In the genomic region with DNA sequence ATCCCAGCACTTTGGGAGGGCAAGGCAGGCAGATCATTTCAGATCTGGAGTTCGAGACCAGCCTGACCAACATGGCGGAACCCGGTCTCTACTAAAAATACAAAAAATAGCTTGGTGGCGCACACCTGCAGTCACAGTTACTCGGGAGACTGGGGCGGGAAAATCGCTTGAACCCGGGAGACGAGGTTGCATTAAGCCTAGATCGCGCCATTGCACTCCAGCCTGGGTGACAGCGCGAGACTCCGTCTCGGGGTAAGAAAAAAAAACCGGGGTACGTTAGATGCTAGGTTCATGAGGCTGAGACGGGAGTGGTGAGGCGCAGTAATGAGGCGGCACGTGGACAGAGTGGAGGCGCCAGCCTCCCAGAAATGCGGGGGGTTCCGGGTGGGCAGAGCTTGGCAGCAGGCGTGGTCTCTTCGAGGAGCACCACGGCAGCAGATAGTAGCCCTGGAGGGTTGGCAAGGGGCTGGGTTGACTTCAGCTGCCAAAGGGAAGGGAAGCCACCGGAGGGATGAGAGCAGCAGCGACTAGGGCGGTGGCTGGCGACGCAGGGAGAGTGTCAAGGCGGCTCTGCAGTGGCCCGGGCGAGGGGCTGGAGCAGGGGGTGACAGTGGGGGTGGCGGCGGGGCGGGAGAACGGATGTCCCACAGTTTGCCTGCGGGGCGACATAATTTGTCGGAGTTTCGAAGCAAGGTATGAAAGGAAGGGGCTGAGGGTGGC, we compare ENCODE assay signal across 9 cellular contexts. TPM values are rescaled to one million over a fixed set of nuclear protein-coding genes. Genes with fewer than 3 reads are reported as not detected.
DNase-seq lines count a peak whose midpoint lies in the region; ATAC-seq and TF ChIP-seq lines count a peak whose summit lies in the region.
"Had no signal": no experiment of that assay in that cellular context is flagged by ENCODE, and none has a peak within 500 bp of the region (broad histone marks: within the 10 kb centered on the region; RNA-seq: fewer than 3 reads in every experiment).

No MANE protein-coding gene starts in this region.

- H3K27me3 ChIP-seq in brain microvascular endothelial cell (replicated peaks) (no peaks in the 10 kb centered on the region), mesenchymal stem cell (ENCODE audit: control insufficient read depth in 1 of 2, insufficient read depth in 1 of 2, low read length in 2 of 2) (no peaks in the 10 kb centered on the region), aorta (ENCODE audit: control insufficient read depth in 1 of 2, insufficient read depth in 2 of 2, low read length in 1 of 2) (no peaks in the 10 kb centered on the region)

- 54% methylated on average over 43 of the region's 43 CpGs for WGBS in mesenchymal stem cell
- 39 to 42% methylated on average over 43 of the region's 43 CpGs for WGBS in aorta, 2 donors

- no peak overlapping the region for H3K23ac ChIP-seq in mesenchymal stem cell (ENCODE audit: low read length in 2 of 2)

- in situ Hi-C loops in brain microvascular endothelial cell (cut with HindIII; ENCODE audit: low pct_ligation_motif_present, low sequenced_read_pairs): no loop called here

- H3K9me3 ChIP-seq in mesenchymal stem cell (ENCODE audit: control insufficient read depth, low read length) (no peaks in the 10 kb centered on the region), aorta (ENCODE audit: control insufficient read depth, low read length) (no peaks in the 10 kb centered on the region)

- no peak overlapping the region for H2AK5ac ChIP-seq in mesenchymal stem cell (ENCODE audit: low read length, severe bottlenecking)

- peak overlapping the region; percentile 74 for H3K27ac ChIP-seq in brain microvascular endothelial cell
- H3K27ac ChIP-seq in mesenchymal stem cell (ENCODE audit: low read length, poor library complexity, severe bottlenecking): no peak overlapping the region
- no peak overlapping the region for H3K27ac ChIP-seq in aorta (ENCODE audit: low read depth in 1 of 2, low read length in 2 of 2)

- intact Hi-C loops in aorta (cut with DNase I): no loop called here

- no peak for ATAC-seq in aorta (ENCODE audit: low FRiP score)
- no peak for ATAC-seq in HG03175 (IDR thresholded peaks at IDR 0.05; ENCODE audit: unreplicated experiment)

- no peak overlapping the region for H3K14ac ChIP-seq in mesenchymal stem cell (ENCODE audit: low read length in 2 of 2)

- peak overlapping the region; percentile 80 for H4K91ac ChIP-seq in mesenchymal stem cell (ENCODE audit: low read length)

- no peak overlapping the region for H2BK120ac ChIP-seq in mesenchymal stem cell (ENCODE audit: low read depth, low read length)

- peak overlapping the region; percentile 93 for H3K4me2 ChIP-seq in mesenchymal stem cell (ENCODE audit: low read length, poor library complexity, severe bottlenecking)

- peak overlapping the region; percentile 66 for H2AFZ ChIP-seq in mesenchymal stem cell (ENCODE audit: low read depth, low read length)

- DNase-seq in stimulated activated CD4-positive, alpha-beta T cell treated with anti-CD3 and anti-CD28 coated beads, Interleukin-2, amount 100 ng/mL, for 24 hours: peak; percentile 30 to 31
- no peak for DNase-seq in stimulated activated CD4-positive, alpha-beta T cell treated with anti-CD3 and anti-CD28 coated beads, Interleukin-4, amount 100 ng/mL, for 1 hour
- DNase-seq in brain microvascular endothelial cell: no peak
- DNase-seq in mesenchymal stem cell: no peak
- DNase-seq in aorta: no peak
- DNase-seq in NCI-H2029 treated with DMSO at 0.1 percent for 48 hours (lab: John Stamatoyannopoulos, UW): no peak
- DNase-seq in NCI-H446 (lab: John Stamatoyannopoulos, UW): no peak

- H2BK5ac ChIP-seq in mesenchymal stem cell (ENCODE audit: low read depth, low read length, poor library complexity, severe bottlenecking): no peak overlapping the region

- peaks cover 23% of the 10 kb centered on the region for H3K4me1 ChIP-seq in mesenchymal stem cell (ENCODE audit: control insufficient read depth, insufficient read depth, low read depth, low read length)
- H3K4me1 ChIP-seq in aorta (ENCODE audit: control insufficient read depth in 1 of 2, insufficient read depth in 2 of 2, low read length in 2 of 2): no peaks in the 10 kb centered on the region

- peak overlapping the region; percentile 72 to 98 for H3K4ac ChIP-seq in mesenchymal stem cell (ENCODE audit: low read depth in 1 of 2, low read length in 2 of 2)

- H3K36me3 ChIP-seq in brain microvascular endothelial cell (replicated peaks) (peaks cover 28% of the 10 kb centered on the region), mesenchymal stem cell (ENCODE audit: control insufficient read depth in 1 of 2, insufficient read depth in 2 of 2, low read depth in 1 of 2, low read length in 2 of 2) (peaks cover 39 to 47% of the 10 kb centered on the region in 2 experiments), aorta (ENCODE audit: control insufficient read depth in 1 of 2, insufficient read depth in 2 of 2, low read length in 1 of 2) (no peaks in the 10 kb centered on the region)

- TF ChIP-seq CTCF in brain microvascular endothelial cell (IDR thresholded peaks at IDR 0.05; ENCODE audit: low read depth, low read length, missing control alignments): no peak

- H3K4me3 ChIP-seq in brain microvascular endothelial cell (ENCODE audit: low read depth, low read length) (peak overlapping the region; percentile 83), mesenchymal stem cell (ENCODE audit: insufficient read depth in 1 of 2, low read depth in 1 of 2, low read length in 2 of 2) (peak overlapping the region; percentile 91 to 95), aorta (ENCODE audit: low read length in 2 of 2) (peak overlapping the region; percentile 61 to 78)

- peak overlapping the region in 1 of 2 experiments; percentile 98 for H3K18ac ChIP-seq in mesenchymal stem cell (ENCODE audit: low read depth in 1 of 2, low read length in 2 of 2)

- H3K9ac ChIP-seq in mesenchymal stem cell (ENCODE audit: low read length): peak overlapping the region; percentile 94

- H2BK12ac ChIP-seq in mesenchymal stem cell (ENCODE audit: low read length in 2 of 2): no peak overlapping the region

- H3K79me1 ChIP-seq in mesenchymal stem cell (replicated peaks; ENCODE audit: low read length, poor library complexity, severe bottlenecking): peaks cover 13% of the 10 kb centered on the region

- no peak overlapping the region for H2BK15ac ChIP-seq in mesenchymal stem cell (ENCODE audit: low read depth, poor library complexity, severe bottlenecking)

- peak overlapping the region; percentile 100 for H4K8ac ChIP-seq in mesenchymal stem cell (ENCODE audit: low read length)

RNA-seq across cellular contexts. Expression of gene MRPL20, which starts 0.8 kb away (rescaled TPM):
- 152 TPM for polyA plus RNA-seq in mesenchymal stem cell (2013, experiment 1 of 2)
- 152 TPM for polyA plus RNA-seq in mesenchymal stem cell (2013, experiment 2 of 2)
- 10 to 100 TPM; 69.7 to 70.2 TPM for total RNA-seq in aorta
- 100 to 1,000 TPM; 144 to 184 TPM for polyA plus RNA-seq in aorta

RNA-seq across cellular contexts. Expression of gene CCNL2, which starts 7.1 kb away (rescaled TPM):
- 107 TPM for polyA plus RNA-seq in mesenchymal stem cell (2013, experiment 1 of 2)
- polyA plus RNA-seq in mesenchymal stem cell (2013, experiment 2 of 2): 105 TPM
- 100 to 1,000 TPM; 153 to 246 TPM for total RNA-seq in aorta
- 100 to 1,000 TPM in 1 of 2 donors, 10 to 100 TPM in 1; 34.6 to 409 TPM for polyA plus RNA-seq in aorta

RNA-seq across cellular contexts. Expression of gene ANKRD65, which starts 14.8 kb away (rescaled TPM):
- 0.14 TPM for polyA plus RNA-seq in mesenchymal stem cell (2013, experiment 1 of 2)
- polyA plus RNA-seq in mesenchymal stem cell (2013, experiment 2 of 2): 0.18 TPM
- 1 to 10 TPM; 1.5 to 6.9 TPM for total RNA-seq in aorta
- polyA plus RNA-seq in aorta: under 1 TPM in 1 of 2 donors, not detected in 1; 0.13 TPM
- total RNA-seq: glomerular endothelial cell had no signal

RNA-seq across cellular contexts. Expression of gene VWA1, which starts 29.2 kb away (rescaled TPM):
- polyA plus RNA-seq in mesenchymal stem cell (2013, experiment 1 of 2): 7.3 TPM
- polyA plus RNA-seq in mesenchymal stem cell (2013, experiment 2 of 2): 7.5 TPM
- total RNA-seq in aorta: 10 to 100 TPM; 35.6 to 86.5 TPM
- 1 to 10 TPM in 1 of 2 donors, under 1 TPM in 1; 0.13 to 4.5 TPM for polyA plus RNA-seq in aorta

RNA-seq across cellular contexts. Expression of gene AURKAIP1, which starts 31.3 kb away (rescaled TPM):
- polyA plus RNA-seq in mesenchymal stem cell (2013, experiment 1 of 2): 79.5 TPM
- polyA plus RNA-seq in mesenchymal stem cell (2013, experiment 2 of 2): 83.6 TPM
- total RNA-seq in aorta: 10 to 100 TPM; 59.6 to 65.6 TPM
- 100 to 1,000 TPM; 119 to 154 TPM for polyA plus RNA-seq in aorta

Comparison
In these comparisons a context has a peak if more than half of its experiments do, and no peak if none do; other contexts are left out.
1. DNase-seq: peak in stimulated activated CD4-positive, alpha-beta T cell treated with anti-CD3 and anti-CD28 coated beads, Interleukin-2, amount 100 ng/mL, for 24 hours (2 of 2); none in stimulated activated CD4-positive, alpha-beta T cell treated with anti-CD3 and anti-CD28 coated beads, Interleukin-4, amount 100 ng/mL, for 1 hour (single experiment), brain microvascular endothelial cell (single experiment), mesenchymal stem cell (single experiment), aorta (0 of 2), NCI-H2029 treated with DMSO at 0.1 percent for 48 hours (single experiment) and NCI-H446 (0 of 2).
2. Peak in every context shown above with its lines, with median percentiles within 50 percentile points of each other: H3K4me3 ChIP-seq.